18 cellular contexts compared by ENCODE assay signal in genomic region chr16:85207357-85207921, GRCh38.
A peak's percentile ranks its signal among the peaks of the same experiment; 100 is the strongest.
DNase-seq lines count a peak whose midpoint lies in the region; ATAC-seq and TF ChIP-seq lines count a peak whose summit lies in the region.
"Had no signal": no experiment of that assay in that cellular context is flagged by ENCODE, and none has a peak within 500 bp of the region (broad histone marks: within the 10 kb centered on the region; RNA-seq: fewer than 3 reads in every experiment).

No MANE protein-coding gene starts in this region.

- no peak for TF ChIP-seq POLR2A in stomach (IDR thresholded peaks at IDR 0.05)

- peaks cover 21% of the 10 kb centered on the region for H3K36me3 ChIP-seq in NT2/D1 (ENCODE audit: insufficient read depth, insufficient read length, low read length)
- H3K36me3 ChIP-seq in mesodermal cell (ENCODE audit: control insufficient read depth, insufficient read depth, low read length): peaks cover 4% of the 10 kb centered on the region
- H3K36me3 ChIP-seq in stomach: no peaks in the 10 kb centered on the region

- H3K9me3 ChIP-seq in NT2/D1 (ENCODE audit: insufficient read depth, low read length): no peaks in the 10 kb centered on the region
- no peaks in the 10 kb centered on the region for H3K9me3 ChIP-seq in mesodermal cell (ENCODE audit: control insufficient read depth, low read length)
- no peaks in the 10 kb centered on the region for H3K9me3 ChIP-seq in stomach

- intact Hi-C loops in stomach (cut with DNase I; ENCODE audit: low total_unique reads): no loop called here

- no peaks in the 10 kb centered on the region for H3K4me1 Mint-ChIP-seq in naive thymus-derived CD8-positive, alpha-beta T cell
- peaks cover 73% of the 10 kb centered on the region for H3K4me1 Mint-ChIP-seq in chondrocyte (ENCODE audit: low read depth)
- H3K4me1 Mint-ChIP-seq: naive B cell had no signal

- H3K4me1 ChIP-seq in NT2/D1 (ENCODE audit: insufficient read depth, insufficient read length) (peaks cover 57% of the 10 kb centered on the region), mesodermal cell (ENCODE audit: control insufficient read depth, insufficient read depth, low read length, poor library complexity, severe bottlenecking) (peaks cover 42% of the 10 kb centered on the region), stomach (peaks cover 29 to 85% (median 63%) of the 10 kb centered on the region in 4 donors)

- no peak for ATAC-seq in naive thymus-derived CD8-positive, alpha-beta T cell
- ATAC-seq: esophagus mucosa, HCT116 had no signal

- no peak overlapping the region for H3K4me3 Mint-ChIP-seq in naive thymus-derived CD8-positive, alpha-beta T cell
- no peak overlapping the region for H3K4me3 Mint-ChIP-seq in chondrocyte (ENCODE audit: unreplicated experiment)
- H3K4me3 Mint-ChIP-seq: naive B cell; T-helper 2 cell treated with Interferon-gamma antibody and Interleukin-4, amounts not matched to agents 5 μg/mL and 100 μg/mL, for 36 hours had no signal

- peaks cover 0 to 4% (median 0%) of the 10 kb centered on the region in 9 donors for H3K9me3 Mint-ChIP-seq in naive thymus-derived CD8-positive, alpha-beta T cell
- H3K9me3 Mint-ChIP-seq in chondrocyte (ENCODE audit: low read depth): no peaks in the 10 kb centered on the region

- no peak for DNase-seq in NT2/D1 (ENCODE audit: low read depth, low spot score)
- DNase-seq in choroid plexus epithelial cell (ENCODE audit: low read depth): peak; percentile 39
- DNase-seq in stomach: no peak
- DNase-seq in SW 1271 (lab: John Stamatoyannopoulos, UW): no peak
- DNase-seq in naive thymus-derived CD8-positive, alpha-beta T cell: no peak
- no peak for DNase-seq in GM03348 (ENCODE audit: low spot score)
- no peak for DNase-seq in chondrocyte (ENCODE audit: low spot score)
- DNase-seq: activated CD4-positive, CD25-positive, alpha-beta regulatory T cell treated with anti-CD3 and anti-CD28 coated beads, Interleukin-2, amount 50 U/mL, for 72 hours; activated gamma-delta T cell; AML-193; GF-D8; naive B cell; NCI-H345; stimulated activated CD4-positive, alpha-beta T cell treated with anti-CD3 and anti-CD28 coated beads, Interleukin-2, amount 100 ng/mL, for 24 hours had no signal

- H3K4me3 ChIP-seq in NT2/D1 (ENCODE audit: insufficient read length, low read depth) (no peak overlapping the region), choroid plexus epithelial cell (ENCODE audit: low read depth, low read length) (no peak overlapping the region), mesodermal cell (ENCODE audit: extremely low read depth, insufficient read depth, low read length, poor library complexity, severe bottlenecking) (no peak overlapping the region), stomach (no peak overlapping the region)

- H3K9ac ChIP-seq in NT2/D1 (ENCODE audit: insufficient read length, low read depth): peak overlapping the region; percentile 52

- TF ChIP-seq CTCF in choroid plexus epithelial cell (conservative IDR thresholded peaks at IDR 0.05; ENCODE audit: low read depth, low read length): no peak
- TF ChIP-seq CTCF in stomach (IDR thresholded peaks at IDR 0.05): no peak
- TF ChIP-seq CTCF in chondrocyte (IDR thresholded peaks at IDR 0.05): no peak

- no peaks in the 10 kb centered on the region for H3K36me3 Mint-ChIP-seq in naive thymus-derived CD8-positive, alpha-beta T cell
- H3K36me3 Mint-ChIP-seq in chondrocyte (ENCODE audit: low read depth): no peaks in the 10 kb centered on the region
- H3K36me3 Mint-ChIP-seq: naive B cell had no signal

- H3K27ac ChIP-seq in mesodermal cell (ENCODE audit: low read depth, low read length, severe bottlenecking) (peak overlapping the region; percentile 72), stomach (peak overlapping the region in 3 of 5 donors; percentile 44 to 68 (median 65))

- H3K27ac Mint-ChIP-seq in naive thymus-derived CD8-positive, alpha-beta T cell: no peak overlapping the region
- H3K27ac Mint-ChIP-seq in chondrocyte (ENCODE audit: unreplicated experiment): no peak overlapping the region
- H3K27ac Mint-ChIP-seq: naive B cell; T-helper 2 cell treated with Interferon-gamma antibody and Interleukin-4, amounts not matched to agents 5 μg/mL and 100 μg/mL, for 36 hours had no signal

- POLR2A ChIA-PET in naive thymus-derived CD8-positive, alpha-beta T cell (lab: Charles Lee): no interaction called here

- H3K27me3 ChIP-seq in NT2/D1 (ENCODE audit: insufficient read depth, insufficient read length) (no peaks in the 10 kb centered on the region), stomach (peaks cover 0 to 7% (median 5%) of the 10 kb centered on the region in 3 donors)

- no peak for TF ChIP-seq EP300 in stomach (IDR thresholded peaks at IDR 0.05)

- peaks cover 2 to 10% (median 3%) of the 10 kb centered on the region in 5 donors for H3K27me3 Mint-ChIP-seq in naive thymus-derived CD8-positive, alpha-beta T cell
- H3K27me3 Mint-ChIP-seq in chondrocyte (ENCODE audit: low read depth): no peaks in the 10 kb centered on the region

- WGBS in mesodermal cell (ENCODE audit: insufficient coverage in 2 of 2), 2 experiments: 64 to 78% methylated on average over 17 to 24 of the region's 24 CpGs
- 74 to 83% (median 79%) methylated on average over 13 to 24 of the region's 24 CpGs for WGBS in stomach, 5 donors
